Comparison of ENCODE assay signal across 8 cellular contexts in genomic region chr13:46721054-46721453, GRCh38.
DNase-seq lines count a peak whose midpoint lies in the region; ATAC-seq lines count a peak whose summit lies in the region.

No MANE protein-coding gene starts in this region.

- no peak for ATAC-seq in activated T-cell treated with anti-CD3 and anti-CD28 coated beads, Interleukin-2, amount 50 U/mL, for 72 hours (replicated peaks in 1 of 2)
- ATAC-seq in GM18517 (IDR thresholded peaks at IDR 0.05; ENCODE audit: unreplicated experiment): no peak

- H3K36me3 Mint-ChIP-seq in activated T-helper 1 cell treated with anti-CD3 and anti-CD28 coated beads, Interleukin-12 subunit alpha, Interleukin-12 subunit beta, Interleukin-2, Interleukin-4 antibody, amounts not matched to agents 30 ng/mL and 10 ng/mL and 1 ng/mL, durations not matched to agents 14 hours and 24 hours and 36 hours (ENCODE audit: low read depth): peaks cover 34% of the 10 kb centered on the region
- H3K36me3 Mint-ChIP-seq in activated T-cell treated with anti-CD3 and anti-CD28 coated beads, Interleukin-2, amount 50 U/mL, for 72 hours (ENCODE audit: insufficient read depth in 2 of 2): peaks cover 8 to 13% of the 10 kb centered on the region in 2 donors

- peaks cover 12% of the 10 kb centered on the region for H3K4me1 Mint-ChIP-seq in activated T-helper 1 cell treated with anti-CD3 and anti-CD28 coated beads, Interleukin-12 subunit alpha, Interleukin-12 subunit beta, Interleukin-2, Interleukin-4 antibody, amounts not matched to agents 30 ng/mL and 10 ng/mL and 1 ng/mL, durations not matched to agents 14 hours and 24 hours and 36 hours (ENCODE audit: low read depth)
- peaks cover 1% of the 10 kb centered on the region for H3K4me1 Mint-ChIP-seq in activated T-cell treated with anti-CD3 and anti-CD28 coated beads, Interleukin-2, amount 50 U/mL, for 72 hours (ENCODE audit: low read depth)

- no peaks in the 10 kb centered on the region for H3K27me3 Mint-ChIP-seq in activated T-helper 1 cell treated with anti-CD3 and anti-CD28 coated beads, Interleukin-12 subunit alpha, Interleukin-12 subunit beta, Interleukin-2, Interleukin-4 antibody, amounts not matched to agents 30 ng/mL and 10 ng/mL and 1 ng/mL, durations not matched to agents 14 hours and 24 hours and 36 hours (ENCODE audit: insufficient read depth)
- no peaks in the 10 kb centered on the region for H3K27me3 Mint-ChIP-seq in activated T-cell treated with anti-CD3 and anti-CD28 coated beads, Interleukin-2, amount 50 U/mL, for 72 hours (ENCODE audit: low read depth)

- intact Hi-C loops in activated T-helper 1 cell treated with anti-CD3 and anti-CD28 coated beads, Interleukin-12 subunit alpha, Interleukin-12 subunit beta, Interleukin-2, Interleukin-4 antibody, amounts not matched to agents 30 ng/mL and 10 ng/mL and 1 ng/mL, durations not matched to agents 14 hours and 24 hours and 36 hours (cut with micrococcal nuclease): loop anchor here (1.0 kb wide), 2 partner anchors 170 to 228 kb away; no protein-coding TSS in a partner anchor

- H3K4me3 Mint-ChIP-seq in activated T-helper 1 cell treated with anti-CD3 and anti-CD28 coated beads, Interleukin-12 subunit alpha, Interleukin-12 subunit beta, Interleukin-2, Interleukin-4 antibody, amounts not matched to agents 30 ng/mL and 10 ng/mL and 1 ng/mL, durations not matched to agents 14 hours and 24 hours and 36 hours: no peak overlapping the region
- H3K4me3 Mint-ChIP-seq in activated T-cell treated with anti-CD3 and anti-CD28 coated beads, Interleukin-2, amount 50 U/mL, for 72 hours: no peak overlapping the region

- H3K27ac Mint-ChIP-seq in activated T-helper 1 cell treated with anti-CD3 and anti-CD28 coated beads, Interleukin-12 subunit alpha, Interleukin-12 subunit beta, Interleukin-2, Interleukin-4 antibody, amounts not matched to agents 30 ng/mL and 10 ng/mL and 1 ng/mL, durations not matched to agents 14 hours and 24 hours and 36 hours: no peak overlapping the region
- no peak overlapping the region for H3K27ac Mint-ChIP-seq in activated T-cell treated with anti-CD3 and anti-CD28 coated beads, Interleukin-2, amount 50 U/mL, for 72 hours

- DNase-seq in activated T-helper 1 cell treated with Interleukin-2 at 50 U/mL for 16 hours (ENCODE audit: low read depth) (peak; percentile 9), NCI-H69 (lab: John Stamatoyannopoulos, UW) (peak; percentile 46), germinal center (ENCODE audit: low spot score) (peak; percentile 24), renal cortical epithelial cell (ENCODE audit: low read depth) (peak; percentile 29), ecto neural progenitor cell (ENCODE audit: low spot score) (no peak)
- DNase-seq in activated T-helper 1 cell treated with anti-CD3 and anti-CD28 coated beads, Interleukin-12 subunit alpha, Interleukin-12 subunit beta, Interleukin-2, Interleukin-4 antibody, amounts not matched to agents 30 ng/mL and 10 ng/mL and 1 ng/mL, durations not matched to agents 14 hours and 24 hours and 36 hours (ENCODE audit: low spot score): no peak
- peak; percentile 31 to 40 for DNase-seq in activated T-cell treated with anti-CD3 and anti-CD28 coated beads, Interleukin-2, amount 50 U/mL, for 72 hours

- H3K9me3 Mint-ChIP-seq in activated T-helper 1 cell treated with anti-CD3 and anti-CD28 coated beads, Interleukin-12 subunit alpha, Interleukin-12 subunit beta, Interleukin-2, Interleukin-4 antibody, amounts not matched to agents 30 ng/mL and 10 ng/mL and 1 ng/mL, durations not matched to agents 14 hours and 24 hours and 36 hours: no peaks in the 10 kb centered on the region
- H3K9me3 Mint-ChIP-seq in activated T-cell treated with anti-CD3 and anti-CD28 coated beads, Interleukin-2, amount 50 U/mL, for 72 hours: no peaks in the 10 kb centered on the region

Comparison
In these comparisons a context has a peak if more than half of its experiments do, and no peak if none do; other contexts are left out.
1. DNase-seq: peak in activated T-helper 1 cell treated with Interleukin-2 at 50 U/mL for 16 hours (single experiment), NCI-H69 (single experiment), activated T-cell treated with anti-CD3 and anti-CD28 coated beads, Interleukin-2, amount 50 U/mL, for 72 hours (2 of 2), germinal center (single experiment) and renal cortical epithelial cell (single experiment); none in activated T-helper 1 cell treated with anti-CD3 and anti-CD28 coated beads, Interleukin-12 subunit alpha, Interleukin-12 subunit beta, Interleukin-2, Interleukin-4 antibody, amounts not matched to agents 30 ng/mL and 10 ng/mL and 1 ng/mL, durations not matched to agents 14 hours and 24 hours and 36 hours (single experiment) and ecto neural progenitor cell (single experiment).